1 cellular context compared by ENCODE assay signal in genomic region chr11:33262016-33262638, GRCh38.
TF ChIP-seq lines count a peak whose summit lies in the region.

No MANE protein-coding gene starts in this region.

TF ChIP-seq in GM12878, 131 proteins besides CTCF, POLR2A, EP300 and RAD21 (continued from another document):
- TF ChIP-seq, protein P1, sequence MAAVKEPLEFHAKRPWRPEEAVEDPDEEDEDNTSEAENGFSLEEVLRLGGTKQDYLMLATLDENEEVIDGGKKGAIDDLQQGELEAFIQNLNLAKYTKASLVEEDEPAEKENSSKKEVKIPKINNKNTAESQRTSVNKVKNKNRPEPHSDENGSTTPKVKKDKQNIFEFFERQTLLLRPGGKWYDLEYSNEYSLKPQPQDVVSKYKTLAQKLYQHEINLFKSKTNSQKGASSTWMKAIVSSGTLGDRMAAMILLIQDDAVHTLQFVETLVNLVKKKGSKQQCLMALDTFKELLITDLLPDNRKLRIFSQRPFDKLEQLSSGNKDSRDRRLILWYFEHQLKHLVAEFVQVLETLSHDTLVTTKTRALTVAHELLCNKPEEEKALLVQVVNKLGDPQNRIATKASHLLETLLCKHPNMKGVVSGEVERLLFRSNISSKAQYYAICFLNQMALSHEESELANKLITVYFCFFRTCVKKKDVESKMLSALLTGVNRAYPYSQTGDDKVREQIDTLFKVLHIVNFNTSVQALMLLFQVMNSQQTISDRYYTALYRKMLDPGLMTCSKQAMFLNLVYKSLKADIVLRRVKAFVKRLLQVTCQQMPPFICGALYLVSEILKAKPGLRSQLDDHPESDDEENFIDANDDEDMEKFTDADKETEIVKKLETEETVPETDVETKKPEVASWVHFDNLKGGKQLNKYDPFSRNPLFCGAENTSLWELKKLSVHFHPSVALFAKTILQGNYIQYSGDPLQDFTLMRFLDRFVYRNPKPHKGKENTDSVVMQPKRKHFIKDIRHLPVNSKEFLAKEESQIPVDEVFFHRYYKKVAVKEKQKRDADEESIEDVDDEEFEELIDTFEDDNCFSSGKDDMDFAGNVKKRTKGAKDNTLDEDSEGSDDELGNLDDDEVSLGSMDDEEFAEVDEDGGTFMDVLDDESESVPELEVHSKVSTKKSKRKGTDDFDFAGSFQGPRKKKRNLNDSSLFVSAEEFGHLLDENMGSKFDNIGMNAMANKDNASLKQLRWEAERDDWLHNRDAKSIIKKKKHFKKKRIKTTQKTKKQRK (IDR thresholded peaks at IDR 0.05; ENCODE audit: low read depth, low read length) = no peak
- TF ChIP-seq SREBF2 (IDR thresholded peaks at IDR 0.05; ENCODE audit: low read length) (no peak), SP1 (IDR thresholded peaks at IDR 0.05; ENCODE audit: low read depth, low read length) (no peak), TAF1 (IDR thresholded peaks at IDR 0.05; ENCODE audit: borderline replicate concordance, low read depth, low read length) (no peak), NR2C1 (IDR thresholded peaks at IDR 0.05) (no peak)
- TF ChIP-seq, protein P2, sequence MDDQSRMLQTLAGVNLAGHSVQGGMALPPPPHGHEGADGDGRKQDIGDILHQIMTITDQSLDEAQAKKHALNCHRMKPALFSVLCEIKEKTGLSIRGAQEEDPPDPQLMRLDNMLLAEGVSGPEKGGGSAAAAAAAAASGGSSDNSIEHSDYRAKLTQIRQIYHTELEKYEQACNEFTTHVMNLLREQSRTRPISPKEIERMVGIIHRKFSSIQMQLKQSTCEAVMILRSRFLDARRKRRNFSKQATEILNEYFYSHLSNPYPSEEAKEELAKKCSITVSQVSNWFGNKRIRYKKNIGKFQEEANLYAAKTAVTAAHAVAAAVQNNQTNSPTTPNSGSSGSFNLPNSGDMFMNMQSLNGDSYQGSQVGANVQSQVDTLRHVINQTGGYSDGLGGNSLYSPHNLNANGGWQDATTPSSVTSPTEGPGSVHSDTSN (IDR thresholded peaks at IDR 0.05; ENCODE audit: insufficient replicate concordance, low read depth, low read length) = no peak
